ENCODE assay signal across 16 cellular contexts in genomic region chr2:9225806-9226205, GRCh38. TPM values are rescaled to one million over a fixed set of nuclear protein-coding genes. Genes with fewer than 3 reads are reported as not detected.
"Had no signal": no experiment of that assay in that cellular context is flagged by ENCODE, and none has a peak within 500 bp of the region (broad histone marks: within the 10 kb centered on the region; RNA-seq: fewer than 3 reads in every experiment).

No MANE protein-coding gene starts in this region.

- H3K4me3 ChIP-seq: prostate gland, right lobe of liver, smooth muscle cell had no signal

- ATAC-seq: activated CD8-positive, alpha-beta T cell treated with anti-CD3 and anti-CD28 coated beads, Interleukin-2, amount 10 ng/mL, durations not matched to agents 7 days and 5 days; natural killer cell had no signal

- H3K36me3 ChIP-seq: brain microvascular endothelial cell, prostate gland, right lobe of liver had no signal

- H3K9me3 ChIP-seq: prostate gland, right lobe of liver had no signal

- DNase-seq: activated B cell treated with CpG ODN at 0.5 μM for 24 hours; activated CD4-positive, alpha-beta T cell treated with anti-CD3 and anti-CD28 coated beads for 48 hours; activated CD8-positive, alpha-beta T cell treated with anti-CD3 and anti-CD28 coated beads, Interleukin-2, amount 10 ng/mL, durations not matched to agents 7 days and 5 days; activated gamma-delta T cell treated with Interleukin-2 at 50 U/mL for 16 hours; activated naive CD8-positive, alpha-beta T cell treated with anti-CD3 and anti-CD28 coated beads for 36 hours; brain microvascular endothelial cell; cortex of kidney; effector CD8-positive, alpha-beta T cell; foreskin fibroblast; mesendoderm; natural killer cell; nucleus accumbens; right lobe of liver; T-helper 2 cell had no signal

- H3K27ac ChIP-seq: brain microvascular endothelial cell, prostate gland, right lobe of liver had no signal

- H3K4me1 ChIP-seq: prostate gland had no signal

- H3K4me2 ChIP-seq: smooth muscle cell had no signal

- H3K27me3 ChIP-seq: brain microvascular endothelial cell, right lobe of liver had no signal

RNA-seq across cellular contexts. Expression of gene ASAP2, which starts 19.2 kb away (rescaled TPM):
- total RNA-seq: activated B cell treated with CpG ODN at 0.5 μM for 24 hours; activated CD8-positive, alpha-beta T cell treated with anti-CD3 and anti-CD28 coated beads, Interleukin-2, amount 10 ng/mL, durations not matched to agents 7 days and 5 days had no signal
